ENCODE assay signal across 13 cellular contexts in the genomic region with DNA sequence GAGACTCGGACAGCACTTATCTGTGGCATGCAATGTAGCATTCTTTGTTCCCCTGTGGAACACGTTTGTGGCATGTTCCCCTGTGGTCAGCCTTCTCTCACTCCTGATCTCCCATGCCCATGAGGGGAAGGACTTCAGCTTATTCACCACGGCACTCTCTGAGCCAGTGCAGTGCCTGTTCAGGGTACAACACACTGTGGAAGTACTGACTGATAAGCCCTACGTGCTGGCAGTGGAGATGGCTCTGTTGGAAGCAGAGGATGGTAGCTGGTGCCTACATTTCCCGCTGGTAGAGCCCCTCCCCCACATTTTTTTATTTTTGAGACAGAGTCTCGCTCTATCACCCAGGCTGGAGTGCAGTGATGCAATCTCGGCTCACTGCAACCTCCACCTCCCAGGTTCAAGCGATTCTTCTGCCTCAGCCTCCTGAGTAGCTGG. TPM values are rescaled to one million over a fixed set of nuclear protein-coding genes. Genes with fewer than 3 reads are reported as not detected.
DNase-seq lines count a peak whose midpoint lies in the region; ATAC-seq and TF ChIP-seq lines count a peak whose summit lies in the region.
"Had no signal": no experiment of that assay in that cellular context is flagged by ENCODE, and none has a peak within 500 bp of the region (broad histone marks: within the 10 kb centered on the region; RNA-seq: fewer than 3 reads in every experiment).

No MANE protein-coding gene starts in this region.

- H3K27me3 ChIP-seq in GM06990 (replicated peaks; ENCODE audit: control insufficient read depth, insufficient read depth, low read length) = no peaks in the 10 kb centered on the region

- H3K36me3 ChIP-seq in GM06990 (ENCODE audit: control insufficient read depth, insufficient read depth, low read length) = no peaks in the 10 kb centered on the region

- no peak overlapping the region for H3K27ac Mint-ChIP-seq in T-helper 17 cell

- peaks cover 5% of the 10 kb centered on the region for H3K36me3 Mint-ChIP-seq in T-helper 17 cell (ENCODE audit: low read depth)

- no peaks in the 10 kb centered on the region for H3K9me3 ChIP-seq in T-helper 17 cell (ENCODE audit: control insufficient read depth, low read length, poor library complexity, severe bottlenecking)

- ATAC-seq in GM21367 (IDR thresholded peaks at IDR 0.05; ENCODE audit: unreplicated experiment) = peak; percentile 23
- peak; percentile 15 for ATAC-seq in HG03025 (IDR thresholded peaks at IDR 0.05; ENCODE audit: low FRiP score, unreplicated experiment)
- peak; percentile 28 for ATAC-seq in T-helper 17 cell
- no peak for ATAC-seq in HG03039 (IDR thresholded peaks at IDR 0.05; ENCODE audit: unreplicated experiment)
- ATAC-seq: esophagus mucosa had no signal

- H3K4me3 ChIP-seq in GM06990 (replicated peaks; ENCODE audit: low read depth, low read length) = no peak overlapping the region

- peaks cover 63% of the 10 kb centered on the region for H3K27me3 Mint-ChIP-seq in T-helper 17 cell

- H3K4me3 Mint-ChIP-seq in T-helper 17 cell = no peak overlapping the region
- H3K4me3 Mint-ChIP-seq: central memory CD8-positive, alpha-beta T cell had no signal

- peaks cover 9% of the 10 kb centered on the region for H3K4me1 Mint-ChIP-seq in T-helper 17 cell

- DNase-seq in GM06990 (ENCODE audit: extremely low read depth, insufficient read length) (peak; percentile 37), T-helper 17 cell (no peak), RPMI8226 (no peak), globus pallidus (ENCODE audit: low spot score) (no peak)
- no peak for DNase-seq in activated CD4-positive, CD25-positive, alpha-beta regulatory T cell (lab: John Stamatoyannopoulos, UW)
- DNase-seq: activated CD4-positive, alpha-beta T cell treated with anti-CD3 and anti-CD28 coated beads for 48 hours; activated gamma-delta T cell; NCI-H1105 had no signal

- no peak for TF ChIP-seq CTCF in GM06990 (IDR thresholded peaks at IDR 0.05; ENCODE audit: insufficient read depth, low read length, poor library complexity, severe bottlenecking)

RNA-seq across cellular contexts. Expression of gene ETV5, which starts 43.5 kb away (rescaled TPM):
- total RNA-seq in T-helper 17 cell = under 1 TPM in 1 of 2 donors, not detected in 1; 0.70 TPM
